Comparison of ENCODE assay signal across 17 cellular contexts in genomic region chr11:110782616-110783015, GRCh38.
DNase-seq lines count a peak whose midpoint lies in the region; ATAC-seq and TF ChIP-seq lines count a peak whose summit lies in the region.
"Had no signal": no experiment of that assay in that cellular context is flagged by ENCODE, and none has a peak within 500 bp of the region (broad histone marks: within the 10 kb centered on the region; RNA-seq: fewer than 3 reads in every experiment).

No MANE protein-coding gene starts in this region.

- peaks cover 25% of the 10 kb centered on the region for H3K4me1 Mint-ChIP-seq in osteocyte (ENCODE audit: unreplicated experiment)
- H3K4me1 Mint-ChIP-seq: CD4-positive, alpha-beta memory T cell had no signal

- dilution Hi-C loops in IMR-90 (cut with HindIII; ENCODE audit: low sequenced_read_pairs, unreplicated experiment), result no loop called here

- H3K9me1 ChIP-seq in IMR-90 (ENCODE audit: insufficient read depth, low read length), result no peaks in the 10 kb centered on the region

- peaks cover 5% of the 10 kb centered on the region for H3K4me1 ChIP-seq in IMR-90 (ENCODE audit: control insufficient read depth, insufficient read depth, low read length)

- no TSS peak for BruUV-seq in IMR-90 (replicated peaks; lab: Mats Ljungman, UMichigan)

- no peak overlapping the region for H2AFZ ChIP-seq in IMR-90 (replicated peaks; ENCODE audit: low read length, poor library complexity)
- H2AFZ ChIP-seq: GM23248 had no signal

- no peaks in the 10 kb centered on the region for H4K20me1 ChIP-seq in IMR-90 (ENCODE audit: insufficient read depth, low read length)

- H2AK9ac ChIP-seq in IMR-90 (replicated peaks; ENCODE audit: low read depth, low read length, poor library complexity), result no peak overlapping the region

- H3K18ac ChIP-seq in IMR-90 (ENCODE audit: low read depth, low read length), result no peak overlapping the region

- peak; percentile 37 for ATAC-seq in IMR-90 (ENCODE audit: low read depth)
- ATAC-seq: GM12878 had no signal

- POLR2A ChIA-PET in IMR-90 (lab: Charles Lee; ENCODE audit: unreplicated experiment), result interaction anchor here (0.6 kb wide), 1 partner anchor 14 kb away, joined by 3 read pairs; no protein-coding TSS in a partner anchor

- no peak overlapping the region for H2BK20ac ChIP-seq in IMR-90 (ENCODE audit: low read depth, low read length)

- no peak overlapping the region for H2BK5ac ChIP-seq in IMR-90 (ENCODE audit: low read depth, low read length, poor library complexity, severe bottlenecking)

- no peaks in the 10 kb centered on the region for H3K36me3 ChIP-seq in IMR-90 (ENCODE audit: control insufficient read depth, insufficient read depth, low read length)

- H3K23ac ChIP-seq in IMR-90 (ENCODE audit: low read depth, low read length), result no peak overlapping the region

- no peak overlapping the region for H3K56ac ChIP-seq in IMR-90 (ENCODE audit: extremely low read depth, insufficient read depth, low read length)

- peaks cover 3% of the 10 kb centered on the region for H3K9me3 Mint-ChIP-seq in osteocyte (ENCODE audit: unreplicated experiment)

- WGBS in IMR-90 (ENCODE audit: extremely low coverage in 2 of 2, insufficient read length in 1 of 2), 2 experiments, result no CpG with 5 or more reads among the region's 2 CpGs

- H3K9ac ChIP-seq in IMR-90 (ENCODE audit: low read depth, low read length), result no peak overlapping the region
- H3K9ac ChIP-seq: GM23248 had no signal

- no peak overlapping the region for H3K4me2 ChIP-seq in IMR-90 (ENCODE audit: low read depth, low read length)

- H3K4ac ChIP-seq in IMR-90 (ENCODE audit: low read depth, low read length), result no peak overlapping the region

- H3K27me3 ChIP-seq in IMR-90 (ENCODE audit: control insufficient read depth, insufficient read depth, low read length), result no peaks in the 10 kb centered on the region

- no peaks in the 10 kb centered on the region for H3K79me1 ChIP-seq in IMR-90 (ENCODE audit: low read depth in 1 of 2, low read length in 2 of 2)

- H3K27me3 Mint-ChIP-seq in osteocyte (ENCODE audit: unreplicated experiment), result peaks cover 6% of the 10 kb centered on the region
- H3K27me3 Mint-ChIP-seq: CD4-positive, alpha-beta memory T cell had no signal

- no peak for TF ChIP-seq CTCF in IMR-90 (conservative IDR thresholded peaks at IDR 0.05; ENCODE audit: low read depth, low read length)
- no peak for TF ChIP-seq CTCF in osteocyte (IDR thresholded peaks at IDR 0.05)

- TF ChIP-seq RAD21 in IMR-90 (IDR thresholded peaks at IDR 0.05; ENCODE audit: low read length), result no peak

- no peak overlapping the region for H3K4me3 ChIP-seq in IMR-90 (ENCODE audit: insufficient read depth, low read depth, low read length)
- H3K4me3 ChIP-seq: GM12878, GM23248 had no signal

- no peak overlapping the region for H2BK120ac ChIP-seq in IMR-90 (ENCODE audit: low read depth, low read length)

- H3K9me3 ChIP-seq in IMR-90 (ENCODE audit: control insufficient read depth, insufficient read depth, low read length), result peaks cover 11% of the 10 kb centered on the region

- H2BK15ac ChIP-seq in IMR-90 (ENCODE audit: low read depth, low read length), result no peak overlapping the region

- no peak overlapping the region for H3K14ac ChIP-seq in IMR-90 (replicated peaks; ENCODE audit: low read depth, low read length)

- TF ChIP-seq POLR2A in IMR-90 (IDR thresholded peaks at IDR 0.05; ENCODE audit: low read depth, low read length), result no peak

- intact Hi-C loops in IMR-90 (cut with micrococcal nuclease), result no loop called here

- peak overlapping the region; percentile 13 for H3K27ac Mint-ChIP-seq in osteocyte (ENCODE audit: unreplicated experiment)
- H3K27ac Mint-ChIP-seq: CD4-positive, alpha-beta memory T cell had no signal

- H3K4me3 Mint-ChIP-seq in osteocyte (ENCODE audit: unreplicated experiment), result no peak overlapping the region
- H3K4me3 Mint-ChIP-seq: CD4-positive, alpha-beta memory T cell had no signal

- DNase-seq in IMR-90, result peak; percentile 22
- peak; percentile 40 for DNase-seq in brain pericyte (ENCODE audit: low read depth, low spot score)
- no peak for DNase-seq in osteocyte (ENCODE audit: extremely low spot score, unreplicated experiment)
- DNase-seq in stimulated activated CD4-positive, alpha-beta T cell treated with anti-CD3 and anti-CD28 coated beads, Interleukin-12 subunit alpha, Interleukin-12 subunit beta, amount 100 ng/mL, for 4 hours, result no peak
- DNase-seq in UCSD-AML1 (lab: John Stamatoyannopoulos, UW; ENCODE audit: unreplicated experiment), result no peak
- no peak for DNase-seq in DMS 273 treated with DMSO at 0.1 percent for 48 hours (lab: John Stamatoyannopoulos, UW)
- DNase-seq: C1 segment of cervical spinal cord; Calu3; CD4-positive, alpha-beta memory T cell; COR-L47; DMS79; EL; GDM1; GM23248; H7; HCEC 1CT had no signal

- H4K91ac ChIP-seq in IMR-90 (ENCODE audit: insufficient read depth, low read depth, low read length), result no peak overlapping the region

- CTCF ChIA-PET in IMR-90 (lab: Yijun Ruan, JAX), result interaction anchor here (0.6 kb wide), 1 partner anchor 17 kb away, joined by 3 read pairs; no protein-coding TSS in a partner anchor

- in situ Hi-C loops in IMR-90 (cut with MboI; ENCODE audit: low sequenced_read_pairs), result no loop called here

- H2AK5ac ChIP-seq in IMR-90 (ENCODE audit: low read depth, low read length), result no peak overlapping the region

- H3K27ac ChIP-seq in IMR-90 (ENCODE audit: insufficient read depth, low read length), result no peak overlapping the region
- H3K27ac ChIP-seq: GM23248 had no signal

- no peak overlapping the region for H4K5ac ChIP-seq in IMR-90 (ENCODE audit: low read depth, low read length)

- H3K36me3 Mint-ChIP-seq in osteocyte (ENCODE audit: unreplicated experiment), result no peaks in the 10 kb centered on the region
- H3K36me3 Mint-ChIP-seq: CD4-positive, alpha-beta memory T cell had no signal

- H4K8ac ChIP-seq in IMR-90 (ENCODE audit: low read depth in 2 of 2, low read length in 2 of 2), result no peak overlapping the region

TF ChIP-seq in IMR-90, 13 proteins besides CTCF, POLR2A, EP300 and RAD21:
- TF ChIP-seq RCOR1 (IDR thresholded peaks at IDR 0.05; ENCODE audit: insufficient replicate concordance, low read length), result no peak

Comparison
In these comparisons a context has a peak if more than half of its experiments do, and no peak if none do; other contexts are left out.
1. DNase-seq: peak in IMR-90 (single experiment) and brain pericyte (single experiment); none in osteocyte (single experiment), stimulated activated CD4-positive, alpha-beta T cell treated with anti-CD3 and anti-CD28 coated beads, Interleukin-12 subunit alpha, Interleukin-12 subunit beta, amount 100 ng/mL, for 4 hours (single experiment), UCSD-AML1 (single experiment) and DMS 273 treated with DMSO at 0.1 percent for 48 hours (single experiment).